15 cellular contexts compared by ENCODE assay signal in the genomic region with DNA sequence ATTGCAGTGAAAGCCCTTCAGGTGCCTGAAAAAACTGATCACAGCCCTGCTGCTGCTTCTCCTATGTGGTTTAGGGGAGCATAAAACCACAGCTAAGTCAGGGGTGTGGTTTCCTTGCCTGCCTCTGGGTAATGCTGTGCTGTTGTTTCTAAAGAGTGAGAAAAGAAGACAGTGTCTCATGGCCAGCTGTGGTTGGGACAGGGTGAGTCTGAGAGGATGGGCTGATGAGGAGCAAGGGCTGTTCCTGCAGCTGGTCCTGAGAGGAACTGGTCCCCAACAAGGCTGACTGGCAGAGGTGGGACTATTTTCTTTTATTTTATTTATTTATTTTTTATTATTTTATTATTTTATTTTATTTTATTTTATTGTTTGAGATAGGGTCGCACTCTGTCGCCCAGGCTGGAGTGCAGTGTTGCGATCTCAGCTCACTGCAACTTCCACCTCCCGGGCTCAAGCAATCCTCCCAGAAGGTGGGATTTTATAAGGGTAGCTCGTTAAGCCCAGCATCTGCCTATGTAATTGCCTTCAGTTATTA.
DNase-seq lines count a peak whose midpoint lies in the region; ATAC-seq, FAIRE-seq and TF ChIP-seq lines count a peak whose summit lies in the region.
"Had no signal": no experiment of that assay in that cellular context is flagged by ENCODE, and none has a peak within 500 bp of the region (broad histone marks: within the 10 kb centered on the region; RNA-seq: fewer than 3 reads in every experiment).

No MANE protein-coding gene starts in this region.

- no TSS peak for BruUV-seq in GM12878 (replicated peaks; lab: Mats Ljungman, UMichigan)

- TF ChIP-seq CTCF in DND-41 (IDR thresholded peaks at IDR 0.05; ENCODE audit: borderline replicate concordance, extremely low read depth, low read length, poor library complexity, severe bottlenecking): peak; percentile 5
- TF ChIP-seq CTCF in GM12878 (IDR thresholded peaks at IDR 0.05 in 2 of 3, conservative IDR thresholded peaks at IDR 0.05 in 1 of 3; ENCODE audit: control insufficient read depth in 2 of 3, extremely low read depth in 1 of 3, insufficient read depth in 1 of 3, low read depth in 3 of 3, low read length in 3 of 3): no peak
- no peak for TF ChIP-seq CTCF in gastrocnemius medialis (IDR thresholded peaks at IDR 0.05 in 4 of 5, conservative IDR thresholded peaks at IDR 0.05 in 1 of 5)

- H2AFZ ChIP-seq in DND-41 (ENCODE audit: low read depth, low read length) (no peak overlapping the region), GM12878 (ENCODE audit: control insufficient read depth, low read depth, low read length) (no peak overlapping the region)

- no peak overlapping the region for H3K9ac ChIP-seq in DND-41 (ENCODE audit: low read depth, low read length)
- H3K9ac ChIP-seq in GM12878 (ENCODE audit: control insufficient read depth, insufficient read depth, low read length): no peak overlapping the region

- no peak for TF ChIP-seq POLR2A in GM12878 (IDR thresholded peaks at IDR 0.05; ENCODE audit: low read depth, low read length)
- TF ChIP-seq POLR2A in gastrocnemius medialis (IDR thresholded peaks at IDR 0.05): no peak

- POLR2A ChIA-PET in GM12878 (lab: Charles Lee): interaction anchor here (1.0 to 1.2 kb wide), 3 partner anchors 8 to 147 kb away, joined by 3 read pairs; no protein-coding TSS in a partner anchor

- intact Hi-C loops in GM12878 (cut with micrococcal nuclease; ENCODE audit: unreplicated experiment) (loop anchor here (5.0 kb wide), 1 partner anchor 52 kb away; no protein-coding TSS in a partner anchor), gastrocnemius medialis (cut with DNase I; ENCODE audit: low total_unique reads) (no loop called here), left cardiac atrium (cut with DNase I) (no loop called here)

- H3K9me3 ChIP-seq in DND-41 (ENCODE audit: insufficient read depth, low read length, severe bottlenecking) (no peaks in the 10 kb centered on the region), GM12878 (replicated peaks; ENCODE audit: control insufficient read depth, insufficient read depth, low read length) (no peaks in the 10 kb centered on the region), gastrocnemius medialis (no peaks in the 10 kb centered on the region)

- H3K4me3 ChIP-seq in DND-41 (ENCODE audit: low read depth in 1 of 2, low read length in 2 of 2) (no peak overlapping the region), GM12878 (no peak overlapping the region), gastrocnemius medialis (no peak overlapping the region)

- H3K27ac ChIP-seq in DND-41 (ENCODE audit: low read length) (no peak overlapping the region), GM12878 (ENCODE audit: control insufficient read depth, insufficient read depth) (no peak overlapping the region), gastrocnemius medialis (no peak overlapping the region)
- H3K27ac ChIP-seq: C4-2B, foreskin keratinocyte had no signal

- H3K36me3 ChIP-seq in DND-41 (ENCODE audit: insufficient read depth, low read length) (no peaks in the 10 kb centered on the region), GM12878 (ENCODE audit: control insufficient read depth in 2 of 2, insufficient read depth in 2 of 2, low read length in 1 of 2) (no peaks in the 10 kb centered on the region; a peak in 2 of 4 replicates), gastrocnemius medialis (no peaks in the 10 kb centered on the region)

- H3K4me2 ChIP-seq in DND-41 (ENCODE audit: insufficient read depth, low read length) (no peak overlapping the region), GM12878 (ENCODE audit: control insufficient read depth, insufficient read depth) (no peak overlapping the region)

- no peak for FAIRE-seq in GM12878 (lab: Jason Lieb, UNC)
- FAIRE-seq: TTC549 had no signal

- H3K4me1 ChIP-seq in DND-41 (ENCODE audit: insufficient read depth, low read length): no peaks in the 10 kb centered on the region
- no peaks in the 10 kb centered on the region for H3K4me1 ChIP-seq in GM12878 (ENCODE audit: control insufficient read depth, insufficient read depth, low read length)
- no peaks in the 10 kb centered on the region for H3K4me1 ChIP-seq in gastrocnemius medialis

- TF ChIP-seq EP300 in GM12878 (IDR thresholded peaks at IDR 0.05; ENCODE audit: borderline replicate concordance in 1 of 2, control insufficient read depth in 1 of 2, low read depth in 2 of 2, low read length in 2 of 2): no peak

- ATAC-seq in DND-41 (ENCODE audit: insufficient read depth, low read depth) (peak; percentile 80), GM19023 (IDR thresholded peaks at IDR 0.05; ENCODE audit: unreplicated experiment) (peak; percentile 62), HG03342 (IDR thresholded peaks at IDR 0.05; ENCODE audit: unreplicated experiment) (peak; percentile 72), GM12878 (peak; percentile 75), GM21717 (IDR thresholded peaks at IDR 0.05; ENCODE audit: unreplicated experiment) (no peak), gastrocnemius medialis (no peak), left cardiac atrium (no peak)
- ATAC-seq: foreskin keratinocyte; naive thymus-derived CD8-positive, alpha-beta T cell had no signal

- CTCF ChIA-PET in GM12878 (lab: Yijun Ruan, JAX): interaction anchor here (0.9 to 3.1 kb wide), 14 partner anchors 8 to 240 kb away, joined by 3 to 17 read pairs (median 4); no protein-coding TSS in a partner anchor

- in situ Hi-C loops in GM12878 (cut with MboI): no loop called here
- in situ Hi-C loops in gastrocnemius medialis (cut with MboI; ENCODE audit: low sequenced_read_pairs in 4 of 4): no loop called here

- DNase-seq in DND-41 (peak; percentile 13), GM12878 (ENCODE audit: low read depth, low spot score) (no peak), gastrocnemius medialis (no peak), NCI-H2107 treated with DMSO at 0.1 percent for 48 hours (lab: John Stamatoyannopoulos, UW; ENCODE audit: unreplicated experiment) (no peak), left cardiac atrium (no peak)
- DNase-seq: amygdala; foreskin keratinocyte; kidney glomerular epithelial cell; naive thymus-derived CD8-positive, alpha-beta T cell; substantia nigra had no signal

- WGBS in GM12878 (ENCODE audit: insufficient coverage, insufficient replicate concordance, low lambda C conversion rate, missing lambda C conversion rate): 83% methylated on average over 5 of the region's 5 CpGs

- H4K20me1 ChIP-seq in DND-41 (ENCODE audit: insufficient read depth, low read length): no peaks in the 10 kb centered on the region
- no peaks in the 10 kb centered on the region for H4K20me1 ChIP-seq in GM12878 (ENCODE audit: control insufficient read depth, insufficient read depth)

- no peaks in the 10 kb centered on the region for H3K27me3 ChIP-seq in DND-41 (ENCODE audit: insufficient read depth, low read length, poor library complexity)
- no peaks in the 10 kb centered on the region for H3K27me3 ChIP-seq in GM12878 (replicated peaks in 1 of 2; ENCODE audit: control insufficient read depth in 2 of 2, insufficient read depth in 2 of 2, low read length in 1 of 2)
- no peaks in the 10 kb centered on the region for H3K27me3 ChIP-seq in gastrocnemius medialis
- H3K27me3 ChIP-seq: foreskin keratinocyte had no signal

- no peak for TF ChIP-seq RAD21 in GM12878 (IDR thresholded peaks at IDR 0.05; ENCODE audit: insufficient read depth, low read depth, low read length)

- RAD21 ChIA-PET in GM12878 (lab: Charles Lee; ENCODE audit: unreplicated experiment): interaction anchor here (0.7 to 2.1 kb wide), 8 partner anchors 15 to 225 kb away, joined by 3 to 8 read pairs (median 4); no protein-coding TSS in a partner anchor

- SMC1A ChIA-PET in GM12878 (lab: Charles Lee; ENCODE audit: uncharacterized antibody, unreplicated experiment): interaction anchor here (0.7 to 3.2 kb wide), 13 partner anchors 14 to 234 kb away, joined by 3 to 21 read pairs (median 5); no protein-coding TSS in a partner anchor

- no peaks in the 10 kb centered on the region for H3K79me2 ChIP-seq in DND-41 (ENCODE audit: insufficient read depth, low read length)
- no peaks in the 10 kb centered on the region for H3K79me2 ChIP-seq in GM12878 (ENCODE audit: control insufficient read depth, insufficient read depth, low read length)

TF ChIP-seq in GM12878, 131 proteins besides CTCF, POLR2A, EP300 and RAD21:
- peak; percentile 75 for TF ChIP-seq RUNX3 (IDR thresholded peaks at IDR 0.05; ENCODE audit: low read length)
- TF ChIP-seq, protein P1, sequence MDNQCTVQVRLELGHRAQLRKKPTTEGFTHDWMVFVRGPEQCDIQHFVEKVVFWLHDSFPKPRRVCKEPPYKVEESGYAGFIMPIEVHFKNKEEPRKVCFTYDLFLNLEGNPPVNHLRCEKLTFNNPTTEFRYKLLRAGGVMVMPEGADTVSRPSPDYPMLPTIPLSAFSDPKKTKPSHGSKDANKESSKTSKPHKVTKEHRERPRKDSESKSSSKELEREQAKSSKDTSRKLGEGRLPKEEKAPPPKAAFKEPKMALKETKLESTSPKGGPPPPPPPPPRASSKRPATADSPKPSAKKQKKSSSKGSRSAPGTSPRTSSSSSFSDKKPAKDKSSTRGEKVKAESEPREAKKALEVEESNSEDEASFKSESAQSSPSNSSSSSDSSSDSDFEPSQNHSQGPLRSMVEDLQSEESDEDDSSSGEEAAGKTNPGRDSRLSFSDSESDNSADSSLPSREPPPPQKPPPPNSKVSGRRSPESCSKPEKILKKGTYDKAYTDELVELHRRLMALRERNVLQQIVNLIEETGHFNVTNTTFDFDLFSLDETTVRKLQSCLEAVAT (IDR thresholded peaks at IDR 0.05): 0 out of 2 replicates have a peak, but pooled peaks have one; percentile 38
- TF ChIP-seq ZNF24 (IDR thresholded peaks at IDR 0.05): no peak

Comparison
In these comparisons a context has a peak if more than half of its experiments do, and no peak if none do; other contexts are left out.
1. ATAC-seq: peak in DND-41 (single experiment), GM19023 (single experiment), HG03342 (single experiment) and GM12878 (single experiment); none in GM21717 (single experiment), gastrocnemius medialis (0 of 2) and left cardiac atrium (0 of 2).